ENCODE assay signal across 1 cellular context in genomic region chr18:36142751-36143150, GRCh38.
TF ChIP-seq lines count a peak whose summit lies in the region.

No MANE protein-coding gene starts in this region.

TF ChIP-seq in GM12878, 131 proteins besides CTCF, POLR2A, EP300 and RAD21:
- TF ChIP-seq ELK1 (IDR thresholded peaks at IDR 0.05; ENCODE audit: low read depth, low read length) (no peak), JUNB (IDR thresholded peaks at IDR 0.05) (peak; percentile 41; the same call in 1 of the 2 replicates), GABPA (IDR thresholded peaks at IDR 0.05; ENCODE audit: low read depth) (no peak)
